Comparison of ENCODE assay signal across 8 cellular contexts in genomic region chr17:48025904-48026502, GRCh38. TPM values are rescaled to one million over a fixed set of nuclear protein-coding genes. Genes with fewer than 3 reads are reported as not detected.
DNase-seq lines count a peak whose midpoint lies in the region; ATAC-seq and TF ChIP-seq lines count a peak whose summit lies in the region.

No MANE protein-coding gene starts in this region.

- DNase-seq in Daoy (ENCODE audit: low read depth) (peak; percentile 26), epithelial cell of esophagus (ENCODE audit: low read depth) (peak; percentile 73), progenitor cell of endocrine pancreas (ENCODE audit: low spot score, unreplicated experiment) (no peak), head of caudate nucleus (no peak), GDM1 (lab: John Stamatoyannopoulos, UW) (no peak), HCEC 1CT (no peak)

- H3K4me1 ChIP-seq in OCI-LY3 (ENCODE audit: low read length): peaks cover 20% of the 10 kb centered on the region

- peaks cover 14% of the 10 kb centered on the region for H3K4me1 Mint-ChIP-seq in progenitor cell of endocrine pancreas (ENCODE audit: low read depth)

- no peaks in the 10 kb centered on the region for H3K79me2 ChIP-seq in OCI-LY3 (ENCODE audit: low read length)

- no peak overlapping the region for H3K27ac Mint-ChIP-seq in progenitor cell of endocrine pancreas

- H3K9me3 ChIP-seq in OCI-LY3 (ENCODE audit: insufficient read depth, low read length): no peaks in the 10 kb centered on the region

- H3K4me3 ChIP-seq in OCI-LY3 (ENCODE audit: low read length): peak overlapping the region; percentile 83
- H3K4me3 ChIP-seq in epithelial cell of esophagus (ENCODE audit: low read length): peak overlapping the region; percentile 47

- H3K4me3 Mint-ChIP-seq in progenitor cell of endocrine pancreas (ENCODE audit: low read depth): peak overlapping the region; percentile 65

- no peak overlapping the region; the same call in 1 of the 2 replicates for H2AFZ ChIP-seq in OCI-LY3 (ENCODE audit: low read depth, low read length)

- no peaks in the 10 kb centered on the region for H3K27me3 ChIP-seq in OCI-LY3 (ENCODE audit: low read depth, low read length)

- peak overlapping the region; percentile 100 for H3K4me2 ChIP-seq in OCI-LY3 (ENCODE audit: low read length)

- TF ChIP-seq CTCF in OCI-LY3 (IDR thresholded peaks at IDR 0.05; ENCODE audit: low read depth, low read length) (no peak), epithelial cell of esophagus (IDR thresholded peaks at IDR 0.05; ENCODE audit: insufficient read depth, low read depth, low read length, missing control alignments) (no peak), progenitor cell of endocrine pancreas (IDR thresholded peaks at IDR 0.05; ENCODE audit: unreplicated experiment) (no peak)

- H3K27me3 Mint-ChIP-seq in progenitor cell of endocrine pancreas: peaks cover 57% of the 10 kb centered on the region

- no peaks in the 10 kb centered on the region for H3K36me3 ChIP-seq in OCI-LY3 (replicated peaks; ENCODE audit: low read depth, low read length)

- peak overlapping the region; percentile 56 for H3K9ac ChIP-seq in OCI-LY3 (ENCODE audit: low read length)

- no peak for ATAC-seq in GM19351 (IDR thresholded peaks at IDR 0.05; ENCODE audit: unreplicated experiment)

- H3K27ac ChIP-seq in OCI-LY3 (ENCODE audit: low read length): no peak overlapping the region

- no peaks in the 10 kb centered on the region for H3K9me3 Mint-ChIP-seq in progenitor cell of endocrine pancreas (ENCODE audit: low read depth)

- no peaks in the 10 kb centered on the region for H4K20me1 ChIP-seq in OCI-LY3 (ENCODE audit: insufficient read depth, low read length)

- intact Hi-C loops in head of caudate nucleus (cut with DNase I): loop anchor here (2.0 kb wide), 3 partner anchors 49 to 593 kb away; no protein-coding TSS in a partner anchor

- no peaks in the 10 kb centered on the region for H3K36me3 Mint-ChIP-seq in progenitor cell of endocrine pancreas (ENCODE audit: insufficient read depth)

RNA-seq across cellular contexts. Expression of gene COPZ2, which starts 11.6 kb away (rescaled TPM):
- total RNA-seq in Daoy (2014; rRNA removed; shearing (Covaris generic)): 0.57 and 5.5 TPM in 2 replicates
- total RNA-seq in progenitor cell of endocrine pancreas: 0.64 TPM in 1 of 2 replicates, not detected in the other

RNA-seq across cellular contexts. Expression of gene NFE2L1, which starts 22.2 kb away (rescaled TPM):
- total RNA-seq in Daoy (2014; rRNA removed; shearing (Covaris generic)): 19.1 and 22.3 TPM in 2 replicates
- total RNA-seq in progenitor cell of endocrine pancreas: 123 and 124 TPM in 2 replicates

RNA-seq across cellular contexts. Expression of gene CDK5RAP3, which starts 55.1 kb away (rescaled TPM):
- total RNA-seq in Daoy (2014; rRNA removed; shearing (Covaris generic)): 74.2 and 93.5 TPM in 2 replicates
- total RNA-seq in progenitor cell of endocrine pancreas: 336 and 344 TPM in 2 replicates

Comparison
In these comparisons a context has a peak if more than half of its experiments do, and no peak if none do; other contexts are left out.
1. DNase-seq: peak in Daoy (single experiment) and epithelial cell of esophagus (single experiment); none in progenitor cell of endocrine pancreas (single experiment), head of caudate nucleus (0 of 42), GDM1 (single experiment) and HCEC 1CT (single experiment).